In the genomic region with DNA sequence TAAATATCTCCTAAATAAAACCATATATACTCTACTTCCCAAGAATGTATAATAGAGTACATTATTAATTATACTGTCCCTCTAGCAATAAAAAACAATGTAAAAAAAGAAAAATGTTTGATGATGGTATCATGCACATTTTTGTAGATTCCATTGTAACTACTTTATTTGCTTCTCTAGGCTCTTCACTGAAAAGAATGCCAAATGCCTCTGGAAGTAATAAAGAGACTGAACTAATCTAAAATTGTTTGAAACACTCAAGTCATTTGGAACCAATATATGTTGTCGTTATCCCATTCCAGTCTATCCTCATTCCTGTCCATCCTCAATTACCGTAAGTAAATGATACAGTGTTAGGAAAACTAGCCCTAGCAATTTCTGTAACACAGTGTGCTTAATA, we compare ENCODE assay signal across 35 cellular contexts.
"Had no signal": no experiment of that assay in that cellular context is flagged by ENCODE, and none has a peak within 500 bp of the region (broad histone marks: within the 10 kb centered on the region; RNA-seq: fewer than 3 reads in every experiment).

No MANE protein-coding gene starts in this region.

- H3K27me3 Mint-ChIP-seq: activated CD4-positive, alpha-beta memory T cell treated with anti-CD3 and anti-CD28 coated beads for 36 hours; activated CD4-positive, alpha-beta T cell treated with anti-CD3 and anti-CD28 coated beads for 36 hours; activated CD4-positive, alpha-beta T cell treated with anti-CD3 and anti-CD28 coated beads, Interleukin-2, amount 10 ng/mL, durations not matched to agents 24 days and 14 days; activated CD8-positive, alpha-beta memory T cell treated with anti-CD3 and anti-CD28 coated beads, Interleukin-2, amount 10 ng/mL, durations not matched to agents 7 days and 5 days; activated naive CD4-positive, alpha-beta T cell treated with anti-CD3 and anti-CD28 coated beads, Interleukin-2, amount 50 U/mL, for 24 hours; activated naive CD8-positive, alpha-beta T cell treated with anti-CD3 and anti-CD28 coated beads for 36 hours; activated naive CD8-positive, alpha-beta T cell treated with anti-CD3 and anti-CD28 coated beads, Interleukin-2, amount 50 U/mL, for 24 hours; dendritic cell treated with granulocyte-macrophage colony-stimulating factor and Interleukin-4, amounts not matched to agents 40 ng/mL and 50 ng/mL, for 4 days; T-helper 17 cell had no signal

- H3K9me3 ChIP-seq: adrenal gland, body of pancreas, esophagus muscularis mucosa, gastrocnemius medialis, heart left ventricle had no signal

- H3K27ac Mint-ChIP-seq: activated CD4-positive, alpha-beta memory T cell treated with anti-CD3 and anti-CD28 coated beads for 36 hours; activated CD4-positive, alpha-beta T cell treated with anti-CD3 and anti-CD28 coated beads for 36 hours; activated CD4-positive, alpha-beta T cell treated with anti-CD3 and anti-CD28 coated beads, Interleukin-2, amount 10 ng/mL, durations not matched to agents 24 days and 14 days; activated CD8-positive, alpha-beta memory T cell treated with anti-CD3 and anti-CD28 coated beads, Interleukin-2, amount 10 ng/mL, durations not matched to agents 7 days and 5 days; activated CD8-positive, alpha-beta T cell treated with anti-CD3 and anti-CD28 coated beads, Interleukin-2, amount 10 ng/mL, durations not matched to agents 7 days and 5 days; activated naive CD4-positive, alpha-beta T cell treated with anti-CD3 and anti-CD28 coated beads for 36 hours; activated naive CD4-positive, alpha-beta T cell treated with anti-CD3 and anti-CD28 coated beads, Interleukin-2, amount 50 U/mL, for 24 hours; activated naive CD8-positive, alpha-beta T cell treated with anti-CD3 and anti-CD28 coated beads for 36 hours; activated naive CD8-positive, alpha-beta T cell treated with anti-CD3 and anti-CD28 coated beads, Interleukin-2, amount 50 U/mL, for 24 hours; activated T-helper 1 cell treated with anti-CD3 and anti-CD28 coated beads, Interleukin-12 subunit alpha, Interleukin-12 subunit beta, Interleukin-2, Interleukin-4 antibody, amounts not matched to agents 30 ng/mL and 10 ng/mL and 1 ng/mL, durations not matched to agents 14 hours and 24 hours and 36 hours; activated T-helper 2 cell treated with anti-CD3 and anti-CD28 coated beads, Interferon-gamma antibody, Interleukin-2, Interleukin-4, amounts not matched to agents 10 μg/mL and 5 μg/mL and 100 μg/mL, durations not matched to agents 14 hours and 24 hours and 36 hours; dendritic cell treated with granulocyte-macrophage colony-stimulating factor and Interleukin-4, amounts not matched to agents 40 ng/mL and 50 ng/mL, for 4 days; endodermal cell; T-helper 17 cell; T-helper 2 cell treated with Interferon-gamma antibody and Interleukin-4, amounts not matched to agents 5 μg/mL and 100 μg/mL, for 36 hours had no signal

- H3K27ac ChIP-seq: adrenal gland, body of pancreas, dorsolateral prefrontal cortex, esophagus muscularis mucosa, foreskin keratinocyte, gastrocnemius medialis, heart left ventricle had no signal

- H3K4me1 Mint-ChIP-seq: activated CD4-positive, alpha-beta T cell treated with anti-CD3 and anti-CD28 coated beads for 36 hours; activated CD4-positive, alpha-beta T cell treated with anti-CD3 and anti-CD28 coated beads, Interleukin-2, amount 10 ng/mL, durations not matched to agents 24 days and 14 days; activated CD8-positive, alpha-beta memory T cell treated with anti-CD3 and anti-CD28 coated beads, Interleukin-2, amount 10 ng/mL, durations not matched to agents 7 days and 5 days; activated naive CD4-positive, alpha-beta T cell treated with anti-CD3 and anti-CD28 coated beads, Interleukin-2, amount 50 U/mL, for 24 hours; activated naive CD8-positive, alpha-beta T cell treated with anti-CD3 and anti-CD28 coated beads for 36 hours; activated naive CD8-positive, alpha-beta T cell treated with anti-CD3 and anti-CD28 coated beads, Interleukin-2, amount 50 U/mL, for 24 hours; T-helper 17 cell had no signal

- H3K9me3 Mint-ChIP-seq: activated CD4-positive, alpha-beta memory T cell treated with anti-CD3 and anti-CD28 coated beads for 36 hours; activated CD4-positive, alpha-beta T cell treated with anti-CD3 and anti-CD28 coated beads, Interleukin-2, amount 10 ng/mL, durations not matched to agents 24 days and 14 days; activated naive CD4-positive, alpha-beta T cell treated with anti-CD3 and anti-CD28 coated beads for 36 hours; activated naive CD4-positive, alpha-beta T cell treated with anti-CD3 and anti-CD28 coated beads, Interleukin-2, amount 50 U/mL, for 24 hours; activated naive CD8-positive, alpha-beta T cell treated with anti-CD3 and anti-CD28 coated beads for 36 hours; activated naive CD8-positive, alpha-beta T cell treated with anti-CD3 and anti-CD28 coated beads, Interleukin-2, amount 50 U/mL, for 24 hours; activated T-helper 1 cell treated with anti-CD3 and anti-CD28 coated beads, Interleukin-12 subunit alpha, Interleukin-12 subunit beta, Interleukin-2, Interleukin-4 antibody, amounts not matched to agents 30 ng/mL and 10 ng/mL and 1 ng/mL, durations not matched to agents 14 hours and 24 hours and 36 hours; activated T-helper 2 cell treated with anti-CD3 and anti-CD28 coated beads, Interferon-gamma antibody, Interleukin-2, Interleukin-4, amounts not matched to agents 10 μg/mL and 5 μg/mL and 100 μg/mL, durations not matched to agents 14 hours and 24 hours and 36 hours; dendritic cell treated with granulocyte-macrophage colony-stimulating factor and Interleukin-4, amounts not matched to agents 40 ng/mL and 50 ng/mL, for 4 days; endodermal cell; T-helper 2 cell treated with Interferon-gamma antibody and Interleukin-4, amounts not matched to agents 5 μg/mL and 100 μg/mL, for 36 hours had no signal

- H3K27me3 ChIP-seq: adrenal gland, body of pancreas, esophagus muscularis mucosa, foreskin keratinocyte, gastrocnemius medialis, heart left ventricle had no signal

- H3K4me3 ChIP-seq: adrenal gland, body of pancreas, dorsolateral prefrontal cortex, esophagus muscularis mucosa, gastrocnemius medialis, heart left ventricle had no signal

- H3K36me3 Mint-ChIP-seq: activated CD4-positive, alpha-beta memory T cell treated with anti-CD3 and anti-CD28 coated beads for 36 hours; activated CD8-positive, alpha-beta memory T cell treated with anti-CD3 and anti-CD28 coated beads, Interleukin-2, amount 10 ng/mL, durations not matched to agents 7 days and 5 days; activated naive CD4-positive, alpha-beta T cell treated with anti-CD3 and anti-CD28 coated beads, Interleukin-2, amount 50 U/mL, for 24 hours; activated naive CD8-positive, alpha-beta T cell treated with anti-CD3 and anti-CD28 coated beads for 36 hours had no signal

- H3K36me3 ChIP-seq: adrenal gland, esophagus muscularis mucosa, gastrocnemius medialis, heart left ventricle had no signal

- DNase-seq: activated CD4-positive, alpha-beta memory T cell treated with anti-CD3 and anti-CD28 coated beads for 36 hours; activated CD4-positive, alpha-beta T cell treated with anti-CD3 and anti-CD28 coated beads for 36 hours; activated CD4-positive, alpha-beta T cell treated with anti-CD3 and anti-CD28 coated beads, Interleukin-2, amount 10 ng/mL, durations not matched to agents 24 days and 14 days; activated CD4-positive, CD25-positive, alpha-beta regulatory T cell; activated CD4-positive, CD25-positive, alpha-beta regulatory T cell treated with anti-CD3 and anti-CD28 coated beads, Interleukin-2, amount 50 U/mL, for 72 hours; activated CD8-positive, alpha-beta memory T cell treated with anti-CD3 and anti-CD28 coated beads, Interleukin-2, amount 10 ng/mL, durations not matched to agents 7 days and 5 days; activated CD8-positive, alpha-beta memory T cell treated with anti-CD3 and anti-CD28 coated beads, Interleukin-2, amount 50 U/mL, for 4 hours; activated CD8-positive, alpha-beta T cell treated with anti-CD3 and anti-CD28 coated beads, Interleukin-2, amount 10 ng/mL, durations not matched to agents 7 days and 5 days; activated effector memory CD4-positive, alpha-beta T cell treated with anti-CD3 and anti-CD28 coated beads, Interleukin-2, amount 50 U/mL, for 16 hours; activated naive CD4-positive, alpha-beta T cell treated with anti-CD3 and anti-CD28 coated beads for 36 hours; activated naive CD8-positive, alpha-beta T cell treated with anti-CD3 and anti-CD28 coated beads for 36 hours; activated naive CD8-positive, alpha-beta T cell treated with anti-CD3 and anti-CD28 coated beads, Interleukin-2, amount 50 U/mL, for 24 hours; activated T-cell treated with anti-CD3 and anti-CD28 coated beads, Interleukin-2, amount 50 U/mL, for 1 hour; activated T-cell treated with anti-CD3 and anti-CD28 coated beads, Interleukin-2, amount 50 U/mL, for 48 hours; adrenal gland; amygdala; aorta; body of pancreas; caudate nucleus; dorsolateral prefrontal cortex; effector memory CD4-positive, alpha-beta T cell; endodermal cell; erythroblast; foreskin keratinocyte; gastrocnemius medialis; glutamatergic neuron; heart left ventricle; T-helper 1 cell; T-helper 17 cell had no signal

- H3K4me1 ChIP-seq: adrenal gland, esophagus muscularis mucosa, foreskin keratinocyte, gastrocnemius medialis, heart left ventricle had no signal

- H3K4me3 Mint-ChIP-seq: activated CD4-positive, alpha-beta memory T cell treated with anti-CD3 and anti-CD28 coated beads for 36 hours; activated CD4-positive, alpha-beta T cell treated with anti-CD3 and anti-CD28 coated beads for 36 hours; activated CD4-positive, alpha-beta T cell treated with anti-CD3 and anti-CD28 coated beads, Interleukin-2, amount 10 ng/mL, durations not matched to agents 24 days and 14 days; activated CD8-positive, alpha-beta memory T cell treated with anti-CD3 and anti-CD28 coated beads, Interleukin-2, amount 10 ng/mL, durations not matched to agents 7 days and 5 days; activated CD8-positive, alpha-beta T cell treated with anti-CD3 and anti-CD28 coated beads, Interleukin-2, amount 10 ng/mL, durations not matched to agents 7 days and 5 days; activated naive CD4-positive, alpha-beta T cell treated with anti-CD3 and anti-CD28 coated beads for 36 hours; activated naive CD4-positive, alpha-beta T cell treated with anti-CD3 and anti-CD28 coated beads, Interleukin-2, amount 50 U/mL, for 24 hours; activated naive CD8-positive, alpha-beta T cell treated with anti-CD3 and anti-CD28 coated beads for 36 hours; activated naive CD8-positive, alpha-beta T cell treated with anti-CD3 and anti-CD28 coated beads, Interleukin-2, amount 50 U/mL, for 24 hours; activated T-helper 1 cell treated with anti-CD3 and anti-CD28 coated beads, Interleukin-12 subunit alpha, Interleukin-12 subunit beta, Interleukin-2, Interleukin-4 antibody, amounts not matched to agents 30 ng/mL and 10 ng/mL and 1 ng/mL, durations not matched to agents 14 hours and 24 hours and 36 hours; dendritic cell treated with granulocyte-macrophage colony-stimulating factor and Interleukin-4, amounts not matched to agents 40 ng/mL and 50 ng/mL, for 4 days; endodermal cell; T-helper 17 cell; T-helper 2 cell treated with Interferon-gamma antibody and Interleukin-4, amounts not matched to agents 5 μg/mL and 100 μg/mL, for 36 hours had no signal
